10 cellular contexts compared by ENCODE assay signal in genomic region chr2:215982465-215982875, GRCh38. TPM values are rescaled to one million over a fixed set of nuclear protein-coding genes. Genes with fewer than 3 reads are reported as not detected.
DNase-seq lines count a peak whose midpoint lies in the region; ATAC-seq and TF ChIP-seq lines count a peak whose summit lies in the region.
"Had no signal": no experiment of that assay in that cellular context is flagged by ENCODE, and none has a peak within 500 bp of the region (broad histone marks: within the 10 kb centered on the region; RNA-seq: fewer than 3 reads in every experiment).

No MANE protein-coding gene starts in this region.

- DNase-seq in NCI-H345 (lab: John Stamatoyannopoulos, UW): peak; percentile 40
- no peak for DNase-seq in NCI-H345 treated with DMSO at 0.1 percent for 48 hours (lab: John Stamatoyannopoulos, UW; ENCODE audit: unreplicated experiment)
- DNase-seq in T-helper 2 cell treated with Interferon-gamma antibody and Interleukin-4, amounts not matched to agents 5 μg/mL and 100 μg/mL, for 36 hours (ENCODE audit: low spot score): peak; percentile 63
- DNase-seq in mucosa of descending colon: no peak
- no peak for DNase-seq in heart right ventricle
- no peak for DNase-seq in caudate nucleus (lab: John Stamatoyannopoulos, UW)
- DNase-seq in cardiac septum (ENCODE audit: low spot score): no peak

- 90 to 91% methylated on average over 6 of the region's 6 CpGs for WGBS in heart right ventricle, 2 donors

- TF ChIP-seq CTCF in mucosa of descending colon (IDR thresholded peaks at IDR 0.05) (no peak), heart right ventricle (IDR thresholded peaks at IDR 0.05) (no peak)

- peaks cover 28% of the 10 kb centered on the region for H3K36me3 Mint-ChIP-seq in T-helper 2 cell treated with Interferon-gamma antibody and Interleukin-4, amounts not matched to agents 5 μg/mL and 100 μg/mL, for 36 hours (ENCODE audit: low read depth)

- no peak overlapping the region for H3K4me3 Mint-ChIP-seq in T-helper 2 cell treated with Interferon-gamma antibody and Interleukin-4, amounts not matched to agents 5 μg/mL and 100 μg/mL, for 36 hours

- ATAC-seq in HG02798 (IDR thresholded peaks at IDR 0.05; ENCODE audit: poor library complexity, unreplicated experiment): peak; percentile 75
- ATAC-seq in mucosa of descending colon: peak; percentile 77
- ATAC-seq in heart right ventricle: no peak

- H3K4me3 ChIP-seq in mucosa of descending colon (no peak overlapping the region), heart right ventricle (no peak overlapping the region)
- H3K4me3 ChIP-seq: SJSA1, upper lobe of left lung had no signal

- H3K4me1 ChIP-seq in mucosa of descending colon (ENCODE audit: low read depth): no peaks in the 10 kb centered on the region
- no peaks in the 10 kb centered on the region for H3K4me1 ChIP-seq in heart right ventricle
- H3K4me1 ChIP-seq: SJSA1 had no signal

- intact Hi-C loops in mucosa of descending colon (cut with DNase I, micrococcal nuclease): no loop called here
- intact Hi-C loops in heart right ventricle (cut with DNase I): no loop called here
- intact Hi-C loops in cardiac septum (cut with DNase I): no loop called here

- H3K4me1 Mint-ChIP-seq in T-helper 2 cell treated with Interferon-gamma antibody and Interleukin-4, amounts not matched to agents 5 μg/mL and 100 μg/mL, for 36 hours (ENCODE audit: low read depth): peaks cover 24% of the 10 kb centered on the region

- peaks cover 23% of the 10 kb centered on the region for H3K9me3 Mint-ChIP-seq in T-helper 2 cell treated with Interferon-gamma antibody and Interleukin-4, amounts not matched to agents 5 μg/mL and 100 μg/mL, for 36 hours

- no peaks in the 10 kb centered on the region for H3K27me3 ChIP-seq in heart right ventricle
- H3K27me3 ChIP-seq: SJSA1, upper lobe of left lung had no signal

- no peaks in the 10 kb centered on the region for H3K36me3 ChIP-seq in mucosa of descending colon (ENCODE audit: low read depth)
- no peaks in the 10 kb centered on the region for H3K36me3 ChIP-seq in heart right ventricle
- H3K36me3 ChIP-seq: SJSA1, upper lobe of left lung had no signal

- no peaks in the 10 kb centered on the region for H3K9me3 ChIP-seq in mucosa of descending colon
- H3K9me3 ChIP-seq in heart right ventricle: no peaks in the 10 kb centered on the region
- H3K9me3 ChIP-seq: SJSA1, upper lobe of left lung had no signal

- H3K27me3 Mint-ChIP-seq in T-helper 2 cell treated with Interferon-gamma antibody and Interleukin-4, amounts not matched to agents 5 μg/mL and 100 μg/mL, for 36 hours (ENCODE audit: low read depth): no peaks in the 10 kb centered on the region

- no peak overlapping the region for H3K27ac ChIP-seq in heart right ventricle
- no peak overlapping the region for H3K27ac ChIP-seq in caudate nucleus (ENCODE audit: low read depth, low read length)
- H3K27ac ChIP-seq: SJSA1 had no signal

- no peak overlapping the region for H3K27ac Mint-ChIP-seq in T-helper 2 cell treated with Interferon-gamma antibody and Interleukin-4, amounts not matched to agents 5 μg/mL and 100 μg/mL, for 36 hours

RNA-seq across cellular contexts. Expression of gene MREG, which starts 30.9 kb away (rescaled TPM):
- total RNA-seq in mucosa of descending colon (10 to 100 TPM in 1 of 3 donors, 1 to 10 TPM in 2; 5.7 to 10.9 (median 8.5) TPM), heart right ventricle (1 to 10 TPM in 1 of 10 donors, under 1 TPM in 9; 0.13 to 1.5 (median 0.38) TPM), cardiac septum (0.32 TPM)
- under 1 TPM; 0.14 to 0.51 TPM for polyA plus RNA-seq in heart right ventricle

Comparison
In these comparisons a context has a peak if more than half of its experiments do, and no peak if none do; other contexts are left out.
1. DNase-seq: peak in NCI-H345 (single experiment) and T-helper 2 cell treated with Interferon-gamma antibody and Interleukin-4, amounts not matched to agents 5 μg/mL and 100 μg/mL, for 36 hours (single experiment); none in NCI-H345 treated with DMSO at 0.1 percent for 48 hours (single experiment), mucosa of descending colon (0 of 3), heart right ventricle (0 of 2), caudate nucleus (0 of 61) and cardiac septum (single experiment).
2. ATAC-seq: peak in HG02798 (single experiment) and mucosa of descending colon (single experiment); none in heart right ventricle (0 of 8).